1 cellular context compared by ENCODE assay signal in the genomic region with DNA sequence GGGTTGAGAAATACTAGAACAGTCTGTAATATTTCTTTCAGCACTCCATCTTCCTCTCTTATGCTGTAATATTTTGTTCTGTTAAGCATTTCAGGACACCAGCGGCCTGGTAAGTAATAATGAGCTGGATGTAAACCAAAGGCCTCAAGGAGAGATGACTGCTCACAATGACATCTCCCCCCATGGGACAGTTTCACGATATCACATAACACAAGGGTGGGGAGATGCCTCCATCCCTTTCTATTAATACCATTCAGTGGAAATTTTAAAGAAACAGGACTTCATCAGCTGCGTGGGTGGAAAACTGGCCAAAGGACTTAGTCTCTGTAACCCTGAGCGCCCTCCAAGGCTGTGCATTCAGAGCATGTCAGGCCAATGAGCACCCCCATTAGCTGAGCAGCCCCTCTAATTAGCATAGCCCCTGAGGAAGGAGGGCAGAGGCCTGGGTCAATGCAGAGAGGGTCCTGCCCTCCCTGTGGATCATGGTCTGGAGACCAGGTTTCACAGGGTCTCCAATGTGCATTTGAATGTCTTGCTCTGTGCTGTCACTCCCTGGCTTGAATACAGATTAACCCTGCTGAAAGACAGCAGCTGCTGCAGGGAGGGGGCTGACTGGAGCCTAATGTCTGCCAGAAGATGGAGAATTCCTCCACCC.
TF ChIP-seq lines count a peak whose summit lies in the region.

No MANE protein-coding gene starts in this region.

TF ChIP-seq in H1, 55 proteins besides CTCF, POLR2A, EP300 and RAD21:
- TF ChIP-seq ATF2 (IDR thresholded peaks at IDR 0.05; ENCODE audit: low read length) (no peak), SIN3A (conservative IDR thresholded peaks at IDR 0.05 in 1 of 2, IDR thresholded peaks at IDR 0.05 in 1 of 2; ENCODE audit: low read depth in 1 of 2, low read length in 2 of 2) (peak in 1 of 2 experiments; percentile 72; a peak in 2 of 4 replicates), SP4 (IDR thresholded peaks at IDR 0.05; ENCODE audit: low read length) (no peak), GABPA (IDR thresholded peaks at IDR 0.05; ENCODE audit: borderline replicate concordance, insufficient read depth, low read length) (no peak)
